In the genomic region with DNA sequence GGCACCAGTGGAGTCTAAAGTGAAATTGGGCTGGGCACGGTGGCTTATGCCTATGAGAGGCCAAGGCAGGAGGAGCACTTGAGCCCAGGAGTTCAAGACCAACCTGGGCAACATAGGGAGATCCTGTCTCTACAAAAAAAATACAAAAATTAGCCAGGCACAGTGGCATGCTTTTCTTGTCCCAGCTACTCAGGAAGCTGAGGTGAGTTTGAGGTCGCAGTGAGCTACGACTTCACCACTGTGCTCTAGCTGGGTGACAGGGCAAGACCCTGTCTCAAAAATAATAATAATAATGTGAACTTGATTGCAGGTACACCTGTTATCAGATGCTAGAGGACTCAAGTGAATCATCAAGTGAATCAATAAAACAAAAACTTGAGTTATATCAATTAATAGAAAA, we compare ENCODE assay signal across 7 cellular contexts.
"Had no signal": no experiment of that assay in that cellular context is flagged by ENCODE, and none has a peak within 500 bp of the region (broad histone marks: within the 10 kb centered on the region; RNA-seq: fewer than 3 reads in every experiment).

No MANE protein-coding gene starts in this region.

- H3K27ac Mint-ChIP-seq: HFFc6 had no signal

- ATAC-seq: HCT116 had no signal

- H3K4me3 Mint-ChIP-seq: HFFc6 had no signal

- H3K9me3 Mint-ChIP-seq: HFFc6 had no signal

- DNase-seq: GM23248, GOT3, H7, HFFc6, IMR-90, KBM-7 had no signal
